ENCODE assay signal across 9 cellular contexts in genomic region chr1:182143154-182143657, GRCh38.
DNase-seq lines count a peak whose midpoint lies in the region; ATAC-seq and TF ChIP-seq lines count a peak whose summit lies in the region.
"Had no signal": no experiment of that assay in that cellular context is flagged by ENCODE, and none has a peak within 500 bp of the region (broad histone marks: within the 10 kb centered on the region; RNA-seq: fewer than 3 reads in every experiment).

No MANE protein-coding gene starts in this region.

- no peaks in the 10 kb centered on the region for H3K36me3 Mint-ChIP-seq in T-helper 17 cell (ENCODE audit: low read depth)
- no peaks in the 10 kb centered on the region for H3K36me3 Mint-ChIP-seq in progenitor cell of endocrine pancreas (ENCODE audit: insufficient read depth)

- H3K9me3 Mint-ChIP-seq in progenitor cell of endocrine pancreas (ENCODE audit: low read depth): no peaks in the 10 kb centered on the region

- intact Hi-C loops in heart right ventricle (cut with DNase I): loop anchor here (1.0 to 10.0 kb wide), 12 partner anchors 52 to 258 kb away; partner anchors contain the start of gene TEDDM1 (in 1 of the 10)
- intact Hi-C loops in transverse colon (cut with DNase I; ENCODE audit: low total_unique reads): loop anchor here (2.0 kb wide), 1 partner anchor 254 kb away; no protein-coding TSS in a partner anchor

- H3K4me3 Mint-ChIP-seq in T-helper 17 cell (no peak overlapping the region), progenitor cell of endocrine pancreas (ENCODE audit: low read depth) (peak overlapping the region; percentile 13)

- peak; percentile 93 to 99 (median 96) for TF ChIP-seq CTCF in heart right ventricle (IDR thresholded peaks at IDR 0.05)
- peak; percentile 96 for TF ChIP-seq CTCF in progenitor cell of endocrine pancreas (IDR thresholded peaks at IDR 0.05; ENCODE audit: unreplicated experiment)
- TF ChIP-seq CTCF in transverse colon (IDR thresholded peaks at IDR 0.05): peak; percentile 93 to 98 (median 94)

- H3K36me3 ChIP-seq in heart right ventricle: no peaks in the 10 kb centered on the region
- no peaks in the 10 kb centered on the region for H3K36me3 ChIP-seq in transverse colon
- H3K36me3 ChIP-seq: BLaER1 treated with 17β-estradiol and CSF1 and Interleukin-3, amounts not matched to agents 10 nM and 100 nM had no signal

- H3K4me1 Mint-ChIP-seq in T-helper 17 cell (peaks cover 21% of the 10 kb centered on the region), progenitor cell of endocrine pancreas (ENCODE audit: low read depth) (peaks cover 28% of the 10 kb centered on the region)

- no peak for TF ChIP-seq EP300 in transverse colon (IDR thresholded peaks at IDR 0.05; ENCODE audit: low read depth)

- H3K27ac Mint-ChIP-seq in T-helper 17 cell: peak overlapping the region; percentile 84
- H3K27ac Mint-ChIP-seq in progenitor cell of endocrine pancreas: peak overlapping the region; percentile 74

- H3K27me3 Mint-ChIP-seq in T-helper 17 cell (peaks cover 25% of the 10 kb centered on the region), progenitor cell of endocrine pancreas (no peaks in the 10 kb centered on the region)

- TF ChIP-seq POLR2A in transverse colon (IDR thresholded peaks at IDR 0.05): no peak

- H3K4me1 ChIP-seq in heart right ventricle (peaks cover 8 to 52% (median 19%) of the 10 kb centered on the region in 9 donors), transverse colon (peaks cover 21 to 32% (median 27%) of the 10 kb centered on the region in 4 donors)

- peak; percentile 33 for DNase-seq in 8988T
- peak; percentile 68 for DNase-seq in NCI-H146 (lab: John Stamatoyannopoulos, UW)
- DNase-seq in T-helper 17 cell: peak; percentile 71 to 91 (median 77)
- peak; percentile 62 for DNase-seq in amniotic epithelial cell (ENCODE audit: low read depth)
- DNase-seq in heart right ventricle: peak; percentile 94 to 95
- DNase-seq in progenitor cell of endocrine pancreas (ENCODE audit: low spot score, unreplicated experiment): peak; percentile 91
- DNase-seq in transverse colon: peak; percentile 95

- WGBS in heart right ventricle, 2 donors: 15 to 20% methylated on average over 11 of the region's 11 CpGs
- 2 to 20% methylated on average over 6 to 11 of the region's 11 CpGs for WGBS in transverse colon (ENCODE audit: low coverage in 1 of 2), 2 donors

- H3K27ac ChIP-seq in heart right ventricle (peak overlapping the region; percentile 69 to 98 (median 84)), transverse colon (peak overlapping the region; percentile 84 to 94 (median 86))

- peak; percentile 46 for ATAC-seq in GM18909 (IDR thresholded peaks at IDR 0.05; ENCODE audit: poor library complexity, unreplicated experiment)
- ATAC-seq in T-helper 17 cell: peak; percentile 82
- peak; percentile 65 to 93 (median 83) for ATAC-seq in heart right ventricle

- in situ Hi-C loops in transverse colon (cut with MboI; ENCODE audit: low pct_ligation_motif_present in 1 of 4, low pct_unique_long_range_greater_than_20kb in 1 of 4, low sequenced_read_pairs in 3 of 4): loop anchor here in 2 of 4 donors (5.0 to 10.0 kb wide), 2 partner anchors 252 to 254 kb away; partner anchors contain the start of gene GLUL (in 1 of the 2)

- peaks cover 0 to 3% (median 0%) of the 10 kb centered on the region in 7 donors for H3K27me3 ChIP-seq in heart right ventricle
- H3K27me3 ChIP-seq in transverse colon: no peaks in the 10 kb centered on the region
- H3K27me3 ChIP-seq: BLaER1 treated with 17β-estradiol and CSF1 and Interleukin-3, amounts not matched to agents 10 nM and 100 nM had no signal

- H3K4me3 ChIP-seq in heart right ventricle: no peak overlapping the region
- H3K4me3 ChIP-seq in transverse colon: no peak overlapping the region

- H3K9me3 ChIP-seq in T-helper 17 cell (ENCODE audit: control insufficient read depth, low read length, poor library complexity, severe bottlenecking): no peaks in the 10 kb centered on the region
- no peaks in the 10 kb centered on the region for H3K9me3 ChIP-seq in heart right ventricle
- H3K9me3 ChIP-seq in transverse colon: no peaks in the 10 kb centered on the region
- H3K9me3 ChIP-seq: BLaER1 treated with 17β-estradiol and CSF1 and Interleukin-3, amounts not matched to agents 10 nM and 100 nM had no signal

Comparison
In these comparisons a context has a peak if more than half of its experiments do, and no peak if none do; other contexts are left out.
1. DNase-seq: peak in every context shown above with its lines; median percentile 95 in transverse colon; 94 in heart right ventricle; 91 in progenitor cell of endocrine pancreas; 77 in T-helper 17 cell; 68 in NCI-H146; 62 in amniotic epithelial cell; 33 in 8988T.